1 cellular context compared by ENCODE assay signal in the genomic region with DNA sequence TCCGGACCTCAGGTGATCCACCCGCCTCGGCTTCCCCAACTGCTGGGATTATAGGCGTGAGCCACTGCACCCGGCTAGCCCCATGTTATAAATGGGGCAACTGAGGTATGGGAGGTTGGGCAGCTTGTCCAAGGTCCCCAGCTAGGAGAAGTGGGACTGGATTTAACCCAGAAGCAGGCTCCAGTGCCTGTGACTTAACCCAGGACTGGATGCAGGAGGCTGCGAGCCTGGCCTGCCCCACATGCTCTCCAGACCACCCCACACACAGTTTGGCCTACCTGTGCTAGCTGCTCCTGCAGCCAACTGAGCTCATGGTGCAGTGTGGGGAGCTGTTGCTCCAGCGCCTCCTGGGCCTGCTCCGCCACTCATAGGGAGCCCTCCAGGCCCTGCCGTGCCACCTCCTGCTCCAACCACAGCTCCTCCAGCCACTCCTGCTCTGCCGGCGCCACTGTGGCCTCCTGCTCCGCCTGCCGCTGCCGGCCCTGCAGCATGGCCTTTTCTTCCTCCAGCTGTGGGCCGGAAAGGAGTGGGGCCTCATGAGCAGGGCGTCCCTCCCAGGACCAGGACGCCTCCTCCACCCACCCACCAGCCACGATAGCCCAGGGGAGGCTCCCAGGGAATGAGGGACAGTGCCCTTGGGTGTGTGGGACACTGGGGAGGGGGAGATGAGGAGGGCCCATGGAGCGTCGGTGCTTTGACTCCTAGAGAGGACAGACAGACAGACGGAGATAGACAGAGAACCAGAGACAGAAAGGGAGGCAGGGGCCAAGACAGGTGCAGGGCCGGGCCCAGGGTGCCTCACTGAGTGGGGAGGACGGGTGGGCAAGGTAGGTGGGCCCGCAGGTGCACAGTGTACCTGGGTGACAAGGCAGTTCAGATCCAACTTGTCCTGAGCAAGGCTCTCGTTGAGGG.
TF ChIP-seq lines count a peak whose summit lies in the region.

No MANE protein-coding gene starts in this region.

TF ChIP-seq in H1, 55 proteins besides CTCF, POLR2A, EP300 and RAD21:
- TF ChIP-seq HDAC2 (IDR thresholded peaks at IDR 0.05; ENCODE audit: borderline replicate concordance in 1 of 2, low read depth in 2 of 2, low read length in 2 of 2) (0 out of 4 replicates have a peak, but pooled peaks of 1 of the 2 experiments have one; percentile 16), TAF7 (optimal IDR thresholded peaks at IDR 0.05; ENCODE audit: borderline replicate concordance, low read depth, low read length) (no peak)
